1 cellular context compared by ENCODE assay signal in genomic region chr7:139340037-139340807, GRCh38.
TF ChIP-seq lines count a peak whose summit lies in the region.

No MANE protein-coding gene starts in this region.

TF ChIP-seq in HEK293, 187 proteins besides CTCF, POLR2A, EP300 and RAD21 (continued from another document and continues in another):
- TF ChIP-seq GLIS1 (tag by site-specific recombination; IDR thresholded peaks at IDR 0.05) (no peak), ELK4 (IDR thresholded peaks at IDR 0.05; ENCODE audit: borderline replicate concordance, low read depth, low read length) (peak; percentile 30; the same call in 1 of the 2 replicates), MEIS1 (CRISPR knock-in tag; IDR thresholded peaks at IDR 0.05; ENCODE audit: borderline replicate concordance) (no peak), ZNF600 (tag by site-specific recombination; IDR thresholded peaks at IDR 0.05) (peak; percentile 99), GLI4 (tag by site-specific recombination; IDR thresholded peaks at IDR 0.05) (peak; percentile 73; the same call in 1 of the 2 replicates), ZNF112 (tag by site-specific recombination; IDR thresholded peaks at IDR 0.05) (no peak), SCRT1 (tag by site-specific recombination; IDR thresholded peaks at IDR 0.05; ENCODE audit: borderline replicate concordance) (no peak), ZNF704 (tag by site-specific recombination; IDR thresholded peaks at IDR 0.05) (no peak), TRIM28 (IDR thresholded peaks at IDR 0.05; ENCODE audit: borderline replicate concordance, low read length) (peak; percentile 87), ZNF184 (tag by site-specific recombination; IDR thresholded peaks at IDR 0.05) (peak; percentile 86; the same call in 1 of the 2 replicates), ZNF621 (tag by site-specific recombination; IDR thresholded peaks at IDR 0.05) (no peak), ZNF654 (tag by site-specific recombination; IDR thresholded peaks at IDR 0.05; ENCODE audit: low read depth) (peak; percentile 30), ZNF266 (tag by site-specific recombination; IDR thresholded peaks at IDR 0.05; ENCODE audit: low read depth) (no peak), ZNF426 (tag by site-specific recombination; IDR thresholded peaks at IDR 0.05) (no peak), ZBTB26 (tag by site-specific recombination; optimal IDR thresholded peaks at IDR 0.05) (peak; percentile 99), ZBTB8A (tag by site-specific recombination; IDR thresholded peaks at IDR 0.05) (no peak; the same call in 1 of the 2 replicates), HIC1 (tag by site-specific recombination; IDR thresholded peaks at IDR 0.05) (no peak), ZNF837 (tag by site-specific recombination; IDR thresholded peaks at IDR 0.05) (no peak), ZNF404 (tag by site-specific recombination; IDR thresholded peaks at IDR 0.05) (no peak), ZNF202 (tag by site-specific recombination; IDR thresholded peaks at IDR 0.05; ENCODE audit: borderline replicate concordance) (no peak), ZNF626 (tag by site-specific recombination; IDR thresholded peaks at IDR 0.05) (no peak), ZNF223 (tag by site-specific recombination; IDR thresholded peaks at IDR 0.05) (no peak), ZNF645 (tag by site-specific recombination; IDR thresholded peaks at IDR 0.05) (no peak), ZNF548 (tag by site-specific recombination; IDR thresholded peaks at IDR 0.05) (no peak), ZNF416 (tag by site-specific recombination; IDR thresholded peaks at IDR 0.05) (no peak), ZBTB49 (tag by site-specific recombination; IDR thresholded peaks at IDR 0.05; ENCODE audit: low read depth) (peak; percentile 82; the same call in 1 of the 2 replicates), SCRT2 (tag by site-specific recombination; IDR thresholded peaks at IDR 0.05) (0 out of 2 replicates have a peak, but pooled peaks have one; percentile 4), ZNF521 (tag by site-specific recombination; IDR thresholded peaks at IDR 0.05) (no peak), ZNF777 (tag by site-specific recombination; IDR thresholded peaks at IDR 0.05; ENCODE audit: borderline replicate concordance) (no peak), OSR2 (tag by site-specific recombination; IDR thresholded peaks at IDR 0.05) (no peak), SETDB1 (IDR thresholded peaks at IDR 0.05; ENCODE audit: insufficient read length, low read length) (peak; percentile 98), ZNF10 (tag by site-specific recombination; IDR thresholded peaks at IDR 0.05) (no peak; the same call in 1 of the 2 replicates), ZNF394 (tag by site-specific recombination; IDR thresholded peaks at IDR 0.05; ENCODE audit: borderline replicate concordance) (peak; percentile 27; the same call in 1 of the 2 replicates), ZNF302 (tag by site-specific recombination; IDR thresholded peaks at IDR 0.05; ENCODE audit: low read depth) (no peak), ZNF280C (tag by site-specific recombination; IDR thresholded peaks at IDR 0.05) (no peak), KLF1 (tag by site-specific recombination; IDR thresholded peaks at IDR 0.05) (peak; percentile 59), ZSCAN30 (tag by site-specific recombination; IDR thresholded peaks at IDR 0.05) (peak; percentile 71), ZNF791 (tag by site-specific recombination; IDR thresholded peaks at IDR 0.05) (no peak), SALL2 (tag by site-specific recombination; IDR thresholded peaks at IDR 0.05; ENCODE audit: borderline replicate concordance) (0 out of 2 replicates have a peak, but pooled peaks have one; percentile 32), SP2 (tag by site-specific recombination; IDR thresholded peaks at IDR 0.05) (peak; percentile 87), KLF17 (tag by site-specific recombination; IDR thresholded peaks at IDR 0.05) (peak; percentile 85), TSHZ1 (tag by site-specific recombination; IDR thresholded peaks at IDR 0.05; ENCODE audit: borderline replicate concordance) (peak; percentile 78), ZNF48 (tag by site-specific recombination; IDR thresholded peaks at IDR 0.05) (no peak), ZNF16 (tag by site-specific recombination; IDR thresholded peaks at IDR 0.05; ENCODE audit: low read depth) (no peak), ZFP41 (tag by site-specific recombination; IDR thresholded peaks at IDR 0.05; ENCODE audit: borderline replicate concordance) (no peak), ZSCAN4 (tag by site-specific recombination; IDR thresholded peaks at IDR 0.05) (no peak), OVOL3 (tag by site-specific recombination; IDR thresholded peaks at IDR 0.05) (no peak), KLF16 (tag by site-specific recombination; IDR thresholded peaks at IDR 0.05) (peak; percentile 83), GFI1B (tag by site-specific recombination; IDR thresholded peaks at IDR 0.05) (no peak), ZNF514 (tag by site-specific recombination; IDR thresholded peaks at IDR 0.05) (no peak), ZNF768 (tag by site-specific recombination; IDR thresholded peaks at IDR 0.05) (peak; percentile 6; the same call in 1 of the 2 replicates)
